In the genomic region with DNA sequence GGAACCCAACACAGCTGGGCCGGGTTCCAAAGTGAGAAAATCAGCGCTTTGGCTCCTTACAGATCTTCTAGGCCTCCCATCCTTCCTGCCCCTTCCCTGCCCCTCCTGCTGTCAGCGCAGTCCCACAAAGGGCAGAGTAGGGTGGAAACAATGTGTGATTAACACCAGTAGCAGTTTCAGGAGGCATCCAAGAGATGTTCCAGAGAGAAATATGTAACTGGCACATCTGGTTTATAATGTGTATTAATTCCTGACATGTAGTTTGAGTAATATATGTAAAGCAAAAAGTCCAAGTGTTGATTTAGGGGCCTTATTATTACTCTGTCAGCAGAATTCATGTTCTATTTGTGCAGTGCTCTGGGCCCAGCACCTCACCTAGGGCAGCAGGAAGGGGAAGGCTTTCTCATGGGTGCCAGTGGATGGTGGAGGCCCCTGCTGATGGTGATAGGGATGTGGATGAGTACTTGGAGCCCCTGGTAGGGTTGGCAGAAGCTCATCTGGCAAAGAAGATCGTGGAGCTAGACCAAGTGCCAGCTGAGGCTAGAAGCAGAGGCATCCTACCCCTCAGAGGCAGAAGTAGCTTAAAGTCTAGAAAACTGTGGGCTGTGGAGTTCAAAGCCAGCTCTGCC, we compare ENCODE assay signal across 22 cellular contexts. TPM values are rescaled to one million over a fixed set of nuclear protein-coding genes. Genes with fewer than 3 reads are reported as not detected.
DNase-seq lines count a peak whose midpoint lies in the region; ATAC-seq, FAIRE-seq and TF ChIP-seq lines count a peak whose summit lies in the region.
"Had no signal": no experiment of that assay in that cellular context is flagged by ENCODE, and none has a peak within 500 bp of the region (broad histone marks: within the 10 kb centered on the region; RNA-seq: fewer than 3 reads in every experiment).

No MANE protein-coding gene starts in this region.

- H3K9me3 ChIP-seq in H1 (ENCODE audit: insufficient read depth in 2 of 2, low read depth in 1 of 2, low read length in 1 of 2) (no peaks in the 10 kb centered on the region), aorta (ENCODE audit: control insufficient read depth, low read length) (peaks cover 2% of the 10 kb centered on the region)

- no peaks in the 10 kb centered on the region for H3K79me2 ChIP-seq in H1 (ENCODE audit: control insufficient read depth in 1 of 2, insufficient read depth in 2 of 2, low read length in 2 of 2)

- H2AFZ ChIP-seq in H1 (ENCODE audit: low read length) = no peak overlapping the region; the same call in 1 of the 2 replicates

- peak overlapping the region; percentile 81 for H3K4ac ChIP-seq in H1 (replicated peaks; ENCODE audit: insufficient read length, low read depth, low read length)

- no peak for DNase-seq in activated naive CD8-positive, alpha-beta T cell treated with anti-CD3 and anti-CD28 coated beads, Interleukin-2, amount 50 U/mL, for 24 hours
- no peak for DNase-seq in activated naive CD8-positive, alpha-beta T cell treated with anti-CD3 and anti-CD28 coated beads for 36 hours
- DNase-seq in H1 (ENCODE audit: low read depth in 1 of 2, low spot score in 2 of 2) = no peak
- DNase-seq in aorta = no peak
- DNase-seq in urothelium cell line (ENCODE audit: low spot score) = no peak
- no peak for DNase-seq in endothelial cell (ENCODE audit: low spot score)
- no peak for DNase-seq in NCI-H345 treated with DMSO at 0.1 percent for 48 hours (lab: John Stamatoyannopoulos, UW; ENCODE audit: unreplicated experiment)
- DNase-seq: 8988T, AML-193, C1 segment of cervical spinal cord, KG1, NCI-H1092 treated with DMSO at 0.1 percent for 48 hours, NCI-H1436 treated with DMSO at 0.1 percent for 48 hours, NCI-H2029, NCI-H2227 treated with DMSO at 0.1 percent for 48 hours, NCI-H524, NCI-H774 had no signal

- H3K4me3 Mint-ChIP-seq in activated naive CD8-positive, alpha-beta T cell treated with anti-CD3 and anti-CD28 coated beads, Interleukin-2, amount 50 U/mL, for 24 hours = no peak overlapping the region
- no peak overlapping the region for H3K4me3 Mint-ChIP-seq in activated naive CD8-positive, alpha-beta T cell treated with anti-CD3 and anti-CD28 coated beads for 36 hours
- H3K4me3 Mint-ChIP-seq in endothelial cell (ENCODE audit: unreplicated experiment) = no peak overlapping the region

- no peaks in the 10 kb centered on the region for H3K79me1 ChIP-seq in H1 (ENCODE audit: low read depth, low read length)

- no peak for TF ChIP-seq CTCF in H1 (IDR thresholded peaks at IDR 0.05; ENCODE audit: control extremely low read depth in 1 of 3, insufficient read depth in 1 of 3, low read depth in 1 of 3, low read length in 3 of 3)
- no peak for TF ChIP-seq CTCF in endothelial cell (IDR thresholded peaks at IDR 0.05; ENCODE audit: unreplicated experiment)

- no peaks in the 10 kb centered on the region for H3K4me1 ChIP-seq in H1 (replicated peaks in 1 of 4; ENCODE audit: control insufficient read depth in 3 of 4, insufficient read depth in 4 of 4, low read length in 3 of 4)
- H3K4me1 ChIP-seq in rectal smooth muscle tissue (ENCODE audit: control insufficient read depth, insufficient read depth, low read length) = peaks cover 10% of the 10 kb centered on the region
- H3K4me1 ChIP-seq in aorta (ENCODE audit: control insufficient read depth in 1 of 2, insufficient read depth in 2 of 2, low read length in 2 of 2) = no peaks in the 10 kb centered on the region

- H3K23ac ChIP-seq in H1 (ENCODE audit: insufficient read length) = no peak overlapping the region

- no peaks in the 10 kb centered on the region for H4K20me1 ChIP-seq in H1 (replicated peaks in 1 of 2; ENCODE audit: control insufficient read depth in 1 of 2, insufficient read depth in 2 of 2, low read length in 2 of 2)

- H3K18ac ChIP-seq in H1 (ENCODE audit: extremely low read depth, low read length) = no peak overlapping the region

- H3K4me2 ChIP-seq in H1 (ENCODE audit: insufficient read depth in 1 of 2, low read depth in 2 of 2, low read length in 2 of 2) = no peak overlapping the region

- no peak overlapping the region for H3K14ac ChIP-seq in H1 (ENCODE audit: insufficient read length)

- H3K27me3 ChIP-seq in H1 (replicated peaks in 1 of 4; ENCODE audit: control insufficient read depth in 3 of 4, extremely low read depth in 1 of 4, insufficient read depth in 3 of 4, low read length in 3 of 4) (no peaks in the 10 kb centered on the region), rectal smooth muscle tissue (ENCODE audit: control insufficient read depth, insufficient read depth, low read length) (no peaks in the 10 kb centered on the region), aorta (ENCODE audit: control insufficient read depth in 1 of 2, insufficient read depth in 2 of 2, low read length in 1 of 2) (no peaks in the 10 kb centered on the region)

- H3K56ac ChIP-seq in H1 (replicated peaks; ENCODE audit: insufficient read length, low read depth, low read length) = no peak overlapping the region

- no peaks in the 10 kb centered on the region for H3K36me3 Mint-ChIP-seq in activated naive CD8-positive, alpha-beta T cell treated with anti-CD3 and anti-CD28 coated beads, Interleukin-2, amount 50 U/mL, for 24 hours (ENCODE audit: low read depth)
- H3K36me3 Mint-ChIP-seq in activated naive CD8-positive, alpha-beta T cell treated with anti-CD3 and anti-CD28 coated beads for 36 hours = no peaks in the 10 kb centered on the region
- H3K36me3 Mint-ChIP-seq in endothelial cell (ENCODE audit: low read depth, unreplicated experiment) = no peaks in the 10 kb centered on the region

- 85% methylated on average over 4 of the region's 4 CpGs; no CpG with 5 or more reads in 1 of the 2 experiments for WGBS in H1 (ENCODE audit: extremely low coverage in 1 of 2, insufficient coverage in 1 of 2, insufficient read length in 1 of 2, insufficient replicate concordance in 2 of 2, low coverage in 1 of 2, low lambda C conversion rate in 2 of 2, missing lambda C conversion rate in 1 of 2), 2 experiments
- WGBS in aorta, 2 donors = 71 to 73% methylated on average over 4 of the region's 4 CpGs

- FAIRE-seq in H1 (lab: Jason Lieb, UNC) = no peak
- FAIRE-seq in urothelium cell line (lab: Jason Lieb, UNC) = no peak
- FAIRE-seq: G401.6, GM18507 had no signal

- H4K8ac ChIP-seq in H1 (ENCODE audit: extremely low read depth, insufficient read depth, low read length) = no peak overlapping the region

- H2AK5ac ChIP-seq in H1 (ENCODE audit: low read depth, low read length) = no peak overlapping the region

- no peaks in the 10 kb centered on the region for H3K9me3 Mint-ChIP-seq in activated naive CD8-positive, alpha-beta T cell treated with anti-CD3 and anti-CD28 coated beads, Interleukin-2, amount 50 U/mL, for 24 hours
- no peaks in the 10 kb centered on the region for H3K9me3 Mint-ChIP-seq in activated naive CD8-positive, alpha-beta T cell treated with anti-CD3 and anti-CD28 coated beads for 36 hours
- H3K9me3 Mint-ChIP-seq in endothelial cell (ENCODE audit: unreplicated experiment) = no peaks in the 10 kb centered on the region

- ATAC-seq in activated naive CD8-positive, alpha-beta T cell treated with anti-CD3 and anti-CD28 coated beads, Interleukin-2, amount 50 U/mL, for 24 hours = peak; percentile 54
- peak; percentile 48 for ATAC-seq in aorta (ENCODE audit: low FRiP score)
- ATAC-seq: Panc1, SK-N-SH treated with all-trans-retinoic acid at 6 μM for 48 hours had no signal

- H3K23me2 ChIP-seq in H1 (ENCODE audit: low read depth, low read length) = no peaks in the 10 kb centered on the region

- no peak for TF ChIP-seq RAD21 in H1 (IDR thresholded peaks at IDR 0.05 in 1 of 2, conservative IDR thresholded peaks at IDR 0.05 in 1 of 2; ENCODE audit: low read depth in 2 of 2, low read length in 2 of 2)

- H3K9ac ChIP-seq in H1 (replicated peaks in 1 of 4; ENCODE audit: extremely low read depth in 1 of 4, low read depth in 3 of 4, low read length in 3 of 4) (no peak overlapping the region), rectal smooth muscle tissue (ENCODE audit: low read length) (no peak overlapping the region)

- CTCF ChIA-PET in H1 (lab: Charles Lee; ENCODE audit: partially characterized antibody) = interaction anchor here (0.6 to 1.8 kb wide), 5 partner anchors 9 to 109 kb away, joined by 3 to 4 read pairs (median 4); no protein-coding TSS in a partner anchor

- no peak overlapping the region for H4K91ac ChIP-seq in H1 (replicated peaks; ENCODE audit: insufficient read length, low read length)

- no peak for TF ChIP-seq POLR2A in H1 (IDR thresholded peaks at IDR 0.05; ENCODE audit: control extremely low read depth in 1 of 2, low read depth in 2 of 2, low read length in 2 of 2)

- H2BK12ac ChIP-seq in H1 (ENCODE audit: low read depth, low read length) = no peak overlapping the region

- H3K4me3 ChIP-seq in H1 (ENCODE audit: extremely low read depth in 1 of 4, insufficient read depth in 2 of 4, low read depth in 3 of 4, low read length in 4 of 4) (no peak overlapping the region), rectal smooth muscle tissue (ENCODE audit: low read length) (no peak overlapping the region), aorta (ENCODE audit: low read length in 2 of 2) (no peak overlapping the region)

- intact Hi-C loops in aorta (cut with DNase I) = no loop called here

- POLR2A ChIA-PET in H1 (lab: Charles Lee; ENCODE audit: partially characterized antibody) = interaction anchor here (0.9 kb wide), 1 partner anchor 54 kb away, joined by 3 read pairs; no protein-coding TSS in a partner anchor

- no peak overlapping the region for H4K5ac ChIP-seq in H1 (ENCODE audit: insufficient read length, low read depth, low read length)

- H2BK20ac ChIP-seq in H1 (ENCODE audit: low read length) = no peak overlapping the region

- H3K27ac ChIP-seq in H1 (ENCODE audit: low read depth, low read length) = no peak overlapping the region
- peak overlapping the region; percentile 53 for H3K27ac ChIP-seq in rectal smooth muscle tissue (ENCODE audit: low read depth, low read length)
- no peak overlapping the region for H3K27ac ChIP-seq in aorta (ENCODE audit: low read depth in 1 of 2, low read length in 2 of 2)

- H3K36me3 ChIP-seq in H1 (ENCODE audit: control insufficient read depth in 2 of 4, insufficient read depth in 4 of 4, low read length in 3 of 4) = no peaks in the 10 kb centered on the region
- H3K36me3 ChIP-seq in rectal smooth muscle tissue (ENCODE audit: control insufficient read depth, insufficient read depth, low read length) = no peaks in the 10 kb centered on the region
- H3K36me3 ChIP-seq in aorta (ENCODE audit: control insufficient read depth in 1 of 2, insufficient read depth in 2 of 2, low read length in 1 of 2) = no peaks in the 10 kb centered on the region

- H2BK5ac ChIP-seq in H1 (ENCODE audit: low read depth, low read length) = no peak overlapping the region

- no peaks in the 10 kb centered on the region for H3K4me1 Mint-ChIP-seq in activated naive CD8-positive, alpha-beta T cell treated with anti-CD3 and anti-CD28 coated beads, Interleukin-2, amount 50 U/mL, for 24 hours
- H3K4me1 Mint-ChIP-seq in activated naive CD8-positive, alpha-beta T cell treated with anti-CD3 and anti-CD28 coated beads for 36 hours = peaks cover 4% of the 10 kb centered on the region
- H3K4me1 Mint-ChIP-seq in endothelial cell (ENCODE audit: unreplicated experiment) = peaks cover 7% of the 10 kb centered on the region

- no peak overlapping the region for H2BK15ac ChIP-seq in H1 (ENCODE audit: low read length)

- no peak for TF ChIP-seq EP300 in H1 (IDR thresholded peaks at IDR 0.05; ENCODE audit: borderline replicate concordance in 1 of 2, low read depth in 2 of 2, low read length in 2 of 2)

- H3K27me3 Mint-ChIP-seq in activated naive CD8-positive, alpha-beta T cell treated with anti-CD3 and anti-CD28 coated beads, Interleukin-2, amount 50 U/mL, for 24 hours = no peaks in the 10 kb centered on the region
- H3K27me3 Mint-ChIP-seq in activated naive CD8-positive, alpha-beta T cell treated with anti-CD3 and anti-CD28 coated beads for 36 hours = no peaks in the 10 kb centered on the region
- no peaks in the 10 kb centered on the region for H3K27me3 Mint-ChIP-seq in endothelial cell (ENCODE audit: unreplicated experiment)

- H2BK120ac ChIP-seq in H1 (replicated peaks; ENCODE audit: low read depth, low read length) = no peak overlapping the region

- H3K27ac Mint-ChIP-seq in activated naive CD8-positive, alpha-beta T cell treated with anti-CD3 and anti-CD28 coated beads, Interleukin-2, amount 50 U/mL, for 24 hours = no peak overlapping the region
- H3K27ac Mint-ChIP-seq in activated naive CD8-positive, alpha-beta T cell treated with anti-CD3 and anti-CD28 coated beads for 36 hours = no peak overlapping the region
- no peak overlapping the region for H3K27ac Mint-ChIP-seq in endothelial cell (ENCODE audit: unreplicated experiment)

RNA-seq across cellular contexts. Expression of a gene that starts 22.4 kb away (rescaled TPM):
- total RNA-seq in activated naive CD8-positive, alpha-beta T cell treated with anti-CD3 and anti-CD28 coated beads for 36 hours = 100 to 1,000 TPM; 147 to 148 TPM
- 148 and 150 TPM in 2 replicates for total RNA-seq in H1 (2021; fragmentation: NEBNext Ultra II Directional; extraction: Animal tissue kit (Norgen Biotek cat#: 25700))
- polyA plus RNA-seq in H1 (2011; rRNA removed) = 133 and 185 TPM in 2 replicates
- 176 TPM for polyA plus RNA-seq in H1 (2011; cell fraction: cytosol; rRNA removed)
- polyA plus RNA-seq in H1 (2011; cell fraction: nucleus; rRNA removed) = 127 TPM
- polyA plus RNA-seq in H1 (2012, experiment 1 of 2) = 102 to 160 TPM (median 153 TPM) in 4 replicates
- 148 TPM for polyA plus RNA-seq in H1 (2012, experiment 2 of 2)
- polyA plus RNA-seq in H1 (2013, experiment 1 of 2) = 96.1 TPM
- polyA plus RNA-seq in H1 (2013, experiment 2 of 2) = 94.3 TPM
- 65.8 and 87.5 TPM in 2 replicates for polyA minus RNA-seq in H1 (2011; rRNA and poly(A)+ RNA removed)
- 75.6 TPM for polyA minus RNA-seq in H1 (2011; cell fraction: cytosol; rRNA and poly(A)+ RNA removed)
- polyA minus RNA-seq in H1 (2011; cell fraction: nucleus; rRNA and poly(A)+ RNA removed) = 64.8 TPM
- total RNA-seq in aorta = 100 to 1,000 TPM; 114 to 134 TPM
- 100 to 1,000 TPM; 120 to 148 TPM for polyA plus RNA-seq in aorta
- total RNA-seq in endothelial cell (ENCODE audit: unreplicated experiment) = 168 TPM
